ENCODE assay signal across 8 cellular contexts in genomic region chr7:40015790-40016296, GRCh38.
DNase-seq lines count a peak whose midpoint lies in the region; ATAC-seq, FAIRE-seq and TF ChIP-seq lines count a peak whose summit lies in the region.

No MANE protein-coding gene starts in this region.

- intact Hi-C loops in A673 (cut with micrococcal nuclease; ENCODE audit: unreplicated experiment), result no loop called here

- TF ChIP-seq CTCF in A673 (conservative IDR thresholded peaks at IDR 0.05; ENCODE audit: low read depth, low read length), result no peak

- no peak overlapping the region for H3K27ac ChIP-seq in A673 (ENCODE audit: low read depth, low read length, poor library complexity, severe bottlenecking)

- no TSS peak for BruUV-seq in A673 (replicated peaks; lab: Mats Ljungman, UMichigan)

- peaks cover 9% of the 10 kb centered on the region for H3K36me3 ChIP-seq in A673 (ENCODE audit: insufficient read depth, low read length, poor library complexity, severe bottlenecking)

- no peak for FAIRE-seq in urothelium cell line (lab: Jason Lieb, UNC)

- peak; percentile 67 for DNase-seq in A673 (ENCODE audit: low spot score)
- DNase-seq in NCI-H1092 treated with DMSO at 0.1 percent for 48 hours (lab: John Stamatoyannopoulos, UW), result peak; percentile 67
- DNase-seq in astrocyte of the hippocampus (ENCODE audit: low read depth, low spot score), result peak; percentile 63
- peak; percentile 27 for DNase-seq in mucosa of gallbladder (ENCODE audit: low spot score)
- no peak for DNase-seq in urothelium cell line (ENCODE audit: low spot score)
- no peak for DNase-seq in NK-92 (lab: John Stamatoyannopoulos, UW; ENCODE audit: unreplicated experiment)

- H3K4me3 ChIP-seq in A673 (ENCODE audit: low read depth, low read length, poor library complexity, severe bottlenecking), result no peak overlapping the region

- CTCF ChIA-PET in A673 (lab: Charles Lee), result interaction anchor here (0.6 kb wide), 1 partner anchor 435 kb away, joined by 3 read pairs; no protein-coding TSS in a partner anchor

- peaks cover 10% of the 10 kb centered on the region for H3K4me1 ChIP-seq in A673 (ENCODE audit: insufficient read depth, low read length, poor library complexity, severe bottlenecking)

- ATAC-seq in GM18502 (IDR thresholded peaks at IDR 0.05; ENCODE audit: poor library complexity, unreplicated experiment) (peak; percentile 96), HG02759 (IDR thresholded peaks at IDR 0.05; ENCODE audit: unreplicated experiment) (peak; percentile 92)

- POLR2A ChIA-PET in A673 (lab: Charles Lee; ENCODE audit: low non-redundant PET), result no interaction called here

- H3K27me3 ChIP-seq in A673 (replicated peaks; ENCODE audit: insufficient read depth, low read depth, low read length, poor library complexity), result no peaks in the 10 kb centered on the region

- no peaks in the 10 kb centered on the region for H3K9me3 ChIP-seq in A673 (ENCODE audit: low read depth, low read length, poor library complexity, severe bottlenecking)

Comparison
In these comparisons a context has a peak if more than half of its experiments do, and no peak if none do; other contexts are left out.
1. DNase-seq: peak in A673 (single experiment), NCI-H1092 treated with DMSO at 0.1 percent for 48 hours (single experiment), astrocyte of the hippocampus (single experiment) and mucosa of gallbladder (single experiment); none in urothelium cell line (single experiment) and NK-92 (single experiment).